Comparison of ENCODE assay signal across 16 cellular contexts in the genomic region with DNA sequence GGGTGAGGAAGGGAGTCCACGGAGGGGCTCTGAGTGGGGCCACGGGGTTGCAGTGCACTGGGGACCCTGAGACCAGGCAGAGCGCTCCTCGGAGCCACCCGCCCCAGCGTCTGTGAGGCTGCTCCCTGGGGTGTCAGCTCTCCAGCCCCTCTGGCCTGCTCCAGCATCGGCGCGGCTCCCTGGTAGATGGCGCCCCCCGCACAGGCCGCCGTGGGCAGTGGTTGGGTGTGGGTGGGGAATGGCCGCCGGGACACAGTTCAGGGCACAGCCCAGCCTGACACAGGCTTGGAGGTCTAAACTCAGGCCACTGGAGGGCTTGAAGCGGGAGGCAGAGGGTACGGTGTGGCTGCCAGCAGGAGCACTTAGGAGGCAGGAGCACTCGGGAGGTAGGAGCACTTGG.
"Had no signal": no experiment of that assay in that cellular context is flagged by ENCODE, and none has a peak within 500 bp of the region (broad histone marks: within the 10 kb centered on the region; RNA-seq: fewer than 3 reads in every experiment).

No MANE protein-coding gene starts in this region.

- H3K27ac ChIP-seq: coronary artery, dorsolateral prefrontal cortex, heart left ventricle, neutrophil, tibial artery, upper lobe of left lung, vagina had no signal

- H3K9me3 ChIP-seq: neutrophil, upper lobe of left lung, vagina had no signal

- DNase-seq: effector CD8-positive, alpha-beta T cell; heart left ventricle; hippocampal formation; midbrain; stimulated activated CD4-positive, alpha-beta T cell treated with anti-CD3 and anti-CD28 coated beads, Interleukin-2, amount 100 ng/mL, for 24 hours; stimulated activated CD4-positive, alpha-beta T cell treated with anti-CD3 and anti-CD28 coated beads, Interleukin-4, amount 100 ng/mL, for 4 hours; stimulated activated naive CD4-positive, alpha-beta T cell; tibial artery; upper lobe of left lung had no signal

- H3K27me3 ChIP-seq: upper lobe of left lung, vagina had no signal

- ATAC-seq: heart left ventricle, left lobe of liver, sciatic nerve had no signal

- H3K36me3 Mint-ChIP-seq: natural killer cell treated with Interleukin-12 subunit alpha and Interleukin-12 subunit beta and Interleukin-15 and Interleukin-18, amount 100 ng/mL, for 72 hours had no signal

- H3K36me3 ChIP-seq: heart left ventricle, neutrophil, tibial artery, upper lobe of left lung, vagina had no signal

- H3K4me3 Mint-ChIP-seq: natural killer cell treated with Interleukin-12 subunit alpha and Interleukin-12 subunit beta and Interleukin-15 and Interleukin-18, amount 100 ng/mL, for 72 hours had no signal

- H3K27ac Mint-ChIP-seq: natural killer cell treated with Interleukin-12 subunit alpha and Interleukin-12 subunit beta and Interleukin-15 and Interleukin-18, amount 100 ng/mL, for 72 hours had no signal

- H3K9me3 Mint-ChIP-seq: natural killer cell treated with Interleukin-12 subunit alpha and Interleukin-12 subunit beta and Interleukin-15 and Interleukin-18, amount 100 ng/mL, for 72 hours had no signal

- H3K4me3 ChIP-seq: coronary artery, dorsolateral prefrontal cortex, heart left ventricle, tibial artery, upper lobe of left lung, vagina had no signal

- H3K4me1 ChIP-seq: heart left ventricle, tibial artery, upper lobe of left lung, vagina had no signal
